Comparison of ENCODE assay signal across 15 cellular contexts in genomic region chr5:178011816-178012554, GRCh38. TPM values are rescaled to one million over a fixed set of nuclear protein-coding genes. Genes with fewer than 3 reads are reported as not detected.
"Had no signal": no experiment of that assay in that cellular context is flagged by ENCODE, and none has a peak within 500 bp of the region (broad histone marks: within the 10 kb centered on the region; RNA-seq: fewer than 3 reads in every experiment).

No MANE protein-coding gene starts in this region.

RNA-seq across cellular contexts. Expression of gene PROP1, which starts 15.9 kb away (rescaled TPM):
- total RNA-seq: activated B cell treated with CpG ODN at 0.5 μM for 24 hours; activated CD4-positive, alpha-beta memory T cell treated with anti-CD3 and anti-CD28 coated beads for 36 hours; activated CD4-positive, alpha-beta T cell treated with anti-CD3 and anti-CD28 coated beads, Interleukin-2, amount 10 ng/mL, durations not matched to agents 24 days and 14 days; activated CD8-positive, alpha-beta memory T cell treated with anti-CD3 and anti-CD28 coated beads for 36 hours; activated CD8-positive, alpha-beta T cell treated with anti-CD3 and anti-CD28 coated beads for 36 hours; activated naive CD8-positive, alpha-beta T cell treated with anti-CD3 and anti-CD28 coated beads, Interleukin-2, amount 10 ng/mL, durations not matched to agents 7 days and 5 days; activated T-cell treated with anti-CD3 and anti-CD28 coated beads, Interleukin-2, amount 50 U/mL, for 4 hours; activated T-cell treated with anti-CD3 and anti-CD28 coated beads, Interleukin-2, amount 50 U/mL, for 72 hours; activated T-helper 1 cell treated with anti-CD3 and anti-CD28 coated beads, Interleukin-12 subunit alpha, Interleukin-12 subunit beta, Interleukin-2, Interleukin-4 antibody, amounts not matched to agents 30 ng/mL and 10 ng/mL and 1 ng/mL, durations not matched to agents 14 hours and 24 hours and 36 hours; activated T-helper 2 cell treated with anti-CD3 and anti-CD28 coated beads, Interferon-gamma antibody, Interleukin-2, Interleukin-4, amounts not matched to agents 10 μg/mL and 5 μg/mL and 100 μg/mL, durations not matched to agents 14 hours and 24 hours and 36 hours; adrenal gland; aorta; astrocyte; bronchial epithelial cell; cardiac muscle cell had no signal
- polyA plus RNA-seq: adrenal gland, aorta, cardiac muscle cell had no signal
